8 cellular contexts compared by ENCODE assay signal in genomic region chr2:176178271-176178806, GRCh38. TPM values are rescaled to one million over a fixed set of nuclear protein-coding genes. Genes with fewer than 3 reads are reported as not detected.
A peak's percentile ranks its signal among the peaks of the same experiment; 100 is the strongest.
DNase-seq lines count a peak whose midpoint lies in the region; ATAC-seq and TF ChIP-seq lines count a peak whose summit lies in the region.

No MANE protein-coding gene starts in this region.

- H3K36me3 ChIP-seq in A673 (ENCODE audit: insufficient read depth, low read length, poor library complexity, severe bottlenecking) (no peaks in the 10 kb centered on the region), left lung (no peaks in the 10 kb centered on the region)

- no peaks in the 10 kb centered on the region for H3K27me3 ChIP-seq in A673 (replicated peaks; ENCODE audit: insufficient read depth, low read depth, low read length, poor library complexity)
- H3K27me3 ChIP-seq in left lung, result peaks cover 56 to 100% of the 10 kb centered on the region in 2 donors

- no peak for TF ChIP-seq CTCF in A673 (conservative IDR thresholded peaks at IDR 0.05; ENCODE audit: low read depth, low read length)
- no peak for TF ChIP-seq CTCF in left lung (IDR thresholded peaks at IDR 0.05)

- DNase-seq in A673 (ENCODE audit: low spot score) (peak; percentile 34), UCSD-AML1 (lab: John Stamatoyannopoulos, UW; ENCODE audit: unreplicated experiment) (peak; percentile 42), left lung (no peak), SIG-M5 (lab: John Stamatoyannopoulos, UW) (no peak), Ammon's horn (ENCODE audit: low spot score) (no peak)

- no TSS peak for BruUV-seq in A673 (replicated peaks; lab: Mats Ljungman, UMichigan)

- CTCF ChIA-PET in A673 (lab: Charles Lee), result interaction anchor here (1.6 kb wide), 1 partner anchor 277 kb away, joined by 3 read pairs; no protein-coding TSS in a partner anchor

- H3K4me1 ChIP-seq in A673 (ENCODE audit: insufficient read depth, low read length, poor library complexity, severe bottlenecking) (peaks cover 29% of the 10 kb centered on the region), left lung (peaks cover 0 to 9% of the 10 kb centered on the region in 2 donors)

- ATAC-seq in HG03432 (IDR thresholded peaks at IDR 0.05; ENCODE audit: unreplicated experiment) (peak; percentile 35), left lung (peak; percentile 87), HG03460 (IDR thresholded peaks at IDR 0.05; ENCODE audit: unreplicated experiment) (no peak), GM21367 (IDR thresholded peaks at IDR 0.05; ENCODE audit: unreplicated experiment) (no peak)

- H3K27ac ChIP-seq in A673 (ENCODE audit: low read depth, low read length, poor library complexity, severe bottlenecking) (no peak overlapping the region), left lung (no peak overlapping the region)

- H3K4me3 ChIP-seq in A673 (ENCODE audit: low read depth, low read length, poor library complexity, severe bottlenecking) (peak overlapping the region; percentile 50), left lung (peak overlapping the region in 1 of 2 donors; percentile 17)

- H3K9me3 ChIP-seq in A673 (ENCODE audit: low read depth, low read length, poor library complexity, severe bottlenecking), result no peaks in the 10 kb centered on the region
- no peaks in the 10 kb centered on the region for H3K9me3 ChIP-seq in left lung

- intact Hi-C loops in A673 (cut with micrococcal nuclease; ENCODE audit: unreplicated experiment) (no loop called here), left lung (cut with DNase I) (no loop called here)

- POLR2A ChIA-PET in A673 (lab: Charles Lee; ENCODE audit: low non-redundant PET), result interaction anchor here (0.7 kb wide), 1 partner anchor 21 kb away, joined by 3 read pairs; no protein-coding TSS in a partner anchor

RNA-seq across cellular contexts. Expression of gene HOXD1, which starts 10.1 kb away (rescaled TPM):
- not detected in 2 replicates for total RNA-seq in A673 (2021)
- total RNA-seq in left lung, result 1 to 10 TPM; 1.9 to 5.9 TPM

RNA-seq across cellular contexts. Expression of gene HOXD3, which starts 21.2 kb away (rescaled TPM):
- total RNA-seq in A673 (2021) (41.3 and 53.0 TPM in 2 replicates), left lung (1 to 10 TPM in 1 of 2 donors, not detected in 1; 1.0 TPM)

RNA-seq across cellular contexts. Expression of gene HOXD4, which starts 27.0 kb away (rescaled TPM):
- 30.8 and 34.3 TPM in 2 replicates for total RNA-seq in A673 (2021)
- under 1 TPM; 0.17 to 0.68 TPM for total RNA-seq in left lung

RNA-seq across cellular contexts. Expression of gene HOXD8, which starts 48.8 kb away (rescaled TPM):
- total RNA-seq in A673 (2021), result 56.8 and 61.9 TPM in 2 replicates
- total RNA-seq in left lung, result 1 to 10 TPM in 1 of 2 donors, under 1 TPM in 1; 0.32 to 2.1 TPM

RNA-seq across cellular contexts. Expression of gene HOXD9, which starts 55.8 kb away (rescaled TPM):
- 63.0 and 64.9 TPM in 2 replicates for total RNA-seq in A673 (2021)
- 1 to 10 TPM in 1 of 2 donors, under 1 TPM in 1; 0.29 to 1.1 TPM for total RNA-seq in left lung

Comparison
In these comparisons a context has a peak if more than half of its experiments do, and no peak if none do; other contexts are left out.
1. DNase-seq: peak in A673 (single experiment) and UCSD-AML1 (single experiment); none in left lung (0 of 2), SIG-M5 (single experiment) and Ammon's horn (single experiment).
2. ATAC-seq: peak in HG03432 (single experiment) and left lung (single experiment); none in HG03460 (single experiment) and GM21367 (single experiment).
3. RNA of gene HOXD3, which starts 21.2 kb away (total RNA-seq): 41.3 to 53.0 TPM in A673; 1.0 TPM in left lung; every median in the first group is over 10 times any median in the second.
4. RNA of gene HOXD4, which starts 27.0 kb away (total RNA-seq): 30.8 to 34.3 TPM in A673; 0.17 to 0.68 TPM in left lung; every median in the first group is over 10 times any median in the second.